In genomic region chr10:91681361-91682276, GRCh38 we compare ENCODE assay signal across 12 cellular contexts. TPM values are rescaled to one million over a fixed set of nuclear protein-coding genes. Genes with fewer than 3 reads are reported as not detected.
DNase-seq lines count a peak whose midpoint lies in the region; ATAC-seq and TF ChIP-seq lines count a peak whose summit lies in the region.
"Had no signal": no experiment of that assay in that cellular context is flagged by ENCODE, and none has a peak within 500 bp of the region (broad histone marks: within the 10 kb centered on the region; RNA-seq: fewer than 3 reads in every experiment).

No MANE protein-coding gene starts in this region.

- H3K27me3 ChIP-seq in BE2C: no peaks in the 10 kb centered on the region
- H3K27me3 ChIP-seq in SK-N-SH (ENCODE audit: insufficient read depth): no peaks in the 10 kb centered on the region
- H3K27me3 ChIP-seq in heart right ventricle: no peaks in the 10 kb centered on the region
- H3K27me3 ChIP-seq: breast epithelium had no signal

- peak; percentile 63 for DNase-seq in BE2C
- peak; percentile 49 for DNase-seq in HT-29 (ENCODE audit: low spot score)
- DNase-seq in SK-N-SH: peak; percentile 45
- peak in 1 of 2 donors; percentile 60 for DNase-seq in heart right ventricle
- no peak for DNase-seq in NCI-H510A (lab: John Stamatoyannopoulos, UW)
- DNase-seq in stimulated activated naive B cell treated with anti-CD40 and anti-IgM and Interleukin-4, amounts not matched to agents 10 μg/mL and 1 μg/mL and 100 μg/mL, for 72 hours: no peak
- no peak for DNase-seq in GM10248 (ENCODE audit: extremely low spot score)
- DNase-seq: CD4-positive, alpha-beta T cell; mesenchymal stem cell had no signal

- WGBS in SK-N-SH (ENCODE audit: low lambda C conversion rate): 69% methylated on average over 10 of the region's 12 CpGs
- 54 to 55% methylated on average over 12 of the region's 12 CpGs for WGBS in heart right ventricle, 2 donors

- peaks cover 0 to 5% of the 10 kb centered on the region in 2 donors for H3K27me3 Mint-ChIP-seq in stimulated activated naive B cell treated with anti-CD40 and anti-IgM and Interleukin-4, amounts not matched to agents 10 μg/mL and 1 μg/mL and 100 μg/mL, for 72 hours
- H3K27me3 Mint-ChIP-seq: CD4-positive, alpha-beta T cell had no signal

- H3K4me1 ChIP-seq in BE2C (peaks cover 9% of the 10 kb centered on the region), SK-N-SH (ENCODE audit: control insufficient read depth in 1 of 2, insufficient read depth in 2 of 2, low read depth in 1 of 2, low read length in 1 of 2) (peaks cover 5 to 11% of the 10 kb centered on the region in 2 experiments; a peak in 3 of 4 replicates), heart right ventricle (peaks cover 0 to 14% (median 0%) of the 10 kb centered on the region in 9 donors)
- H3K4me1 ChIP-seq: breast epithelium had no signal

- H3F3A ChIP-seq in SK-N-SH (replicated peaks; ENCODE audit: insufficient read depth): peaks cover 7% of the 10 kb centered on the region

- intact Hi-C loops in heart right ventricle (cut with DNase I): no loop called here

- H4K20me1 ChIP-seq in SK-N-SH (ENCODE audit: insufficient read depth): no peaks in the 10 kb centered on the region

- H3K27ac ChIP-seq in SK-N-SH (ENCODE audit: low read depth in 2 of 2, low read length in 1 of 2): peak overlapping the region in 1 of 2 experiments; percentile 51; a peak in 1 of 4 replicates
- H3K27ac ChIP-seq in heart right ventricle: peak overlapping the region in 5 of 10 donors; percentile 13 to 47 (median 40)
- H3K27ac ChIP-seq: skin epidermis had no signal

- no peak overlapping the region for H3K4me2 ChIP-seq in SK-N-SH

- ATAC-seq in heart right ventricle (peak; percentile 65 to 94 (median 76)), GM19455 (IDR thresholded peaks at IDR 0.05; ENCODE audit: unreplicated experiment) (no peak)
- no peak for ATAC-seq in stimulated activated naive B cell treated with anti-CD40 and anti-IgM and Interleukin-4, amounts not matched to agents 10 μg/mL and 1 μg/mL and 100 μg/mL, for 72 hours (replicated peaks)

- H3K36me3 ChIP-seq in BE2C (no peaks in the 10 kb centered on the region), SK-N-SH (replicated peaks in 1 of 2; ENCODE audit: control insufficient read depth in 1 of 2, insufficient read depth in 2 of 2, low read length in 1 of 2) (no peaks in the 10 kb centered on the region), heart right ventricle (no peaks in the 10 kb centered on the region)
- H3K36me3 ChIP-seq: breast epithelium had no signal

- TF ChIP-seq RAD21 in SK-N-SH (IDR thresholded peaks at IDR 0.05; ENCODE audit: low read length): no peak

- H3K79me2 ChIP-seq in SK-N-SH (ENCODE audit: insufficient read depth): no peaks in the 10 kb centered on the region

- TF ChIP-seq EP300 in SK-N-SH (IDR thresholded peaks at IDR 0.05; ENCODE audit: borderline replicate concordance in 1 of 2, low read depth in 1 of 2, low read length in 1 of 2): no peak

- H3K27ac Mint-ChIP-seq in stimulated activated naive B cell treated with anti-CD40 and anti-IgM and Interleukin-4, amounts not matched to agents 10 μg/mL and 1 μg/mL and 100 μg/mL, for 72 hours: no peak overlapping the region
- H3K27ac Mint-ChIP-seq: CD4-positive, alpha-beta T cell had no signal

- no peak overlapping the region for H2AFZ ChIP-seq in SK-N-SH (ENCODE audit: low read depth)

- no peaks in the 10 kb centered on the region for H3K9me2 ChIP-seq in SK-N-SH

- no peaks in the 10 kb centered on the region for H3K9me3 Mint-ChIP-seq in stimulated activated naive B cell treated with anti-CD40 and anti-IgM and Interleukin-4, amounts not matched to agents 10 μg/mL and 1 μg/mL and 100 μg/mL, for 72 hours
- H3K9me3 Mint-ChIP-seq: CD4-positive, alpha-beta T cell had no signal

- H3K4me3 ChIP-seq in BE2C (ENCODE audit: low read depth, low read length): no peak overlapping the region
- no peak overlapping the region for H3K4me3 ChIP-seq in SK-N-SH (ENCODE audit: low read depth in 2 of 2, low read length in 1 of 2)
- no peak overlapping the region for H3K4me3 ChIP-seq in heart right ventricle
- H3K4me3 ChIP-seq: breast epithelium, skin epidermis had no signal

- POLR2A ChIA-PET in SK-N-SH (lab: Yijun Ruan, JAX): no interaction called here
- POLR2A ChIA-PET in GM10248 (lab: Yijun Ruan, JAX): no interaction called here

- TF ChIP-seq CTCF in BE2C (IDR thresholded peaks at IDR 0.05; ENCODE audit: low read depth, low read length) (no peak), SK-N-SH (IDR thresholded peaks at IDR 0.05) (no peak), heart right ventricle (IDR thresholded peaks at IDR 0.05) (no peak), GM10248 (IDR thresholded peaks at IDR 0.05; ENCODE audit: control extremely low read depth, extremely low read depth, low read depth, missing control alignments) (no peak)

- no peaks in the 10 kb centered on the region for H3K4me1 Mint-ChIP-seq in stimulated activated naive B cell treated with anti-CD40 and anti-IgM and Interleukin-4, amounts not matched to agents 10 μg/mL and 1 μg/mL and 100 μg/mL, for 72 hours

- H3K36me3 Mint-ChIP-seq in stimulated activated naive B cell treated with anti-CD40 and anti-IgM and Interleukin-4, amounts not matched to agents 10 μg/mL and 1 μg/mL and 100 μg/mL, for 72 hours: no peaks in the 10 kb centered on the region

- H3K9me3 ChIP-seq in BE2C (no peaks in the 10 kb centered on the region), SK-N-SH (no peaks in the 10 kb centered on the region), heart right ventricle (no peaks in the 10 kb centered on the region)
- H3K9me3 ChIP-seq: breast epithelium had no signal

- CTCF ChIA-PET in SK-N-SH (lab: Yijun Ruan, JAX) (interaction anchor here (0.8 to 1.4 kb wide), 5 partner anchors 13 to 383 kb away, joined by 3 to 7 read pairs (median 3); partner anchors contain the start of gene BTAF1), GM10248 (lab: Yijun Ruan, JAX) (interaction anchor here (1.5 to 1.7 kb wide), 2 partner anchors 12 to 13 kb away, joined by 3 read pairs; no protein-coding TSS in a partner anchor)

- H3K9ac ChIP-seq in SK-N-SH: no peak overlapping the region

- H3K4me3 Mint-ChIP-seq in stimulated activated naive B cell treated with anti-CD40 and anti-IgM and Interleukin-4, amounts not matched to agents 10 μg/mL and 1 μg/mL and 100 μg/mL, for 72 hours: no peak overlapping the region
- H3K4me3 Mint-ChIP-seq: CD4-positive, alpha-beta T cell had no signal

TF ChIP-seq in SK-N-SH, 30 proteins besides CTCF, POLR2A, EP300 and RAD21 (continues in another document):
- no peak for TF ChIP-seq RXRA (IDR thresholded peaks at IDR 0.05; ENCODE audit: borderline replicate concordance, low read depth)
- no peak for TF ChIP-seq IRF3 (IDR thresholded peaks at IDR 0.05; ENCODE audit: low read depth, low read length)
- TF ChIP-seq CHD2 (IDR thresholded peaks at IDR 0.05; ENCODE audit: low read length, partially characterized antibody): peak; percentile 31
- peak; percentile 67 for TF ChIP-seq NFIC (IDR thresholded peaks at IDR 0.05; ENCODE audit: borderline replicate concordance)
- no peak for TF ChIP-seq SMC3 (IDR thresholded peaks at IDR 0.05; ENCODE audit: low read depth, low read length)
- no peak for TF ChIP-seq NRF1 (IDR thresholded peaks at IDR 0.05; ENCODE audit: low read depth, low read length)
- 0 out of 2 replicates have a peak, but pooled peaks have one; percentile 40 for TF ChIP-seq MXI1 (IDR thresholded peaks at IDR 0.05; ENCODE audit: low read depth, low read length)
- TF ChIP-seq, protein P1, sequence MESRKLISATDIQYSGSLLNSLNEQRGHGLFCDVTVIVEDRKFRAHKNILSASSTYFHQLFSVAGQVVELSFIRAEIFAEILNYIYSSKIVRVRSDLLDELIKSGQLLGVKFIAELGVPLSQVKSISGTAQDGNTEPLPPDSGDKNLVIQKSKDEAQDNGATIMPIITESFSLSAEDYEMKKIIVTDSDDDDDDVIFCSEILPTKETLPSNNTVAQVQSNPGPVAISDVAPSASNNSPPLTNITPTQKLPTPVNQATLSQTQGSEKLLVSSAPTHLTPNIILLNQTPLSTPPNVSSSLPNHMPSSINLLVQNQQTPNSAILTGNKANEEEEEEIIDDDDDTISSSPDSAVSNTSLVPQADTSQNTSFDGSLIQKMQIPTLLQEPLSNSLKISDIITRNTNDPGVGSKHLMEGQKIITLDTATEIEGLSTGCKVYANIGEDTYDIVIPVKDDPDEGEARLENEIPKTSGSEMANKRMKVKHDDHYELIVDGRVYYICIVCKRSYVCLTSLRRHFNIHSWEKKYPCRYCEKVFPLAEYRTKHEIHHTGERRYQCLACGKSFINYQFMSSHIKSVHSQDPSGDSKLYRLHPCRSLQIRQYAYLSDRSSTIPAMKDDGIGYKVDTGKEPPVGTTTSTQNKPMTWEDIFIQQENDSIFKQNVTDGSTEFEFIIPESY (IDR thresholded peaks at IDR 0.05; ENCODE audit: borderline replicate concordance, low read depth): no peak
- TF ChIP-seq, protein P2, sequence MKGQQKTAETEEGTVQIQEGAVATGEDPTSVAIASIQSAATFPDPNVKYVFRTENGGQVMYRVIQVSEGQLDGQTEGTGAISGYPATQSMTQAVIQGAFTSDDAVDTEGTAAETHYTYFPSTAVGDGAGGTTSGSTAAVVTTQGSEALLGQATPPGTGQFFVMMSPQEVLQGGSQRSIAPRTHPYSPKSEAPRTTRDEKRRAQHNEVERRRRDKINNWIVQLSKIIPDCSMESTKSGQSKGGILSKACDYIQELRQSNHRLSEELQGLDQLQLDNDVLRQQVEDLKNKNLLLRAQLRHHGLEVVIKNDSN (IDR thresholded peaks at IDR 0.05; ENCODE audit: borderline replicate concordance, low read depth): no peak
- TF ChIP-seq FOXM1 (IDR thresholded peaks at IDR 0.05; ENCODE audit: low read depth): no peak
- no peak for TF ChIP-seq YY1 (IDR thresholded peaks at IDR 0.05; ENCODE audit: low read depth)

RNA-seq across cellular contexts. Expression of gene PPP1R3C, which starts 48.7 kb away (rescaled TPM):
- 9.2 TPM for polyA plus RNA-seq in BE2C (2012; ENCODE audit: insufficient read depth, insufficient read length, low read depth)
- total RNA-seq in HT-29 (2014; rRNA removed; shearing (Covaris generic)): not detected in 2 replicates
- polyA plus RNA-seq in SK-N-SH (2012; rRNA removed): 9.0 and 11.5 TPM in 2 replicates
- 11.8 and 13.2 TPM in 2 replicates for polyA plus RNA-seq in SK-N-SH (2012; cell fraction: cytosol; rRNA removed)
- 6.0 and 10.4 TPM in 2 replicates for polyA plus RNA-seq in SK-N-SH (2012; cell fraction: nucleus; rRNA removed)
- total RNA-seq in heart right ventricle: 100 to 1,000 TPM; 121 to 315 (median 190) TPM
- polyA plus RNA-seq in heart right ventricle: 10 to 100 TPM; 27.5 to 41.0 TPM
- total RNA-seq: CD4-positive, alpha-beta T cell had no signal

Comparison
In these comparisons a context has a peak if more than half of its experiments do, and no peak if none do; other contexts are left out.
1. DNase-seq: peak in BE2C (single experiment), HT-29 (single experiment) and SK-N-SH (single experiment); none in NCI-H510A (single experiment), stimulated activated naive B cell treated with anti-CD40 and anti-IgM and Interleukin-4, amounts not matched to agents 10 μg/mL and 1 μg/mL and 100 μg/mL, for 72 hours (single experiment) and GM10248 (single experiment).
2. ATAC-seq: peak in heart right ventricle (8 of 8); none in GM19455 (single experiment) and stimulated activated naive B cell treated with anti-CD40 and anti-IgM and Interleukin-4, amounts not matched to agents 10 μg/mL and 1 μg/mL and 100 μg/mL, for 72 hours (0 of 2).
3. RNA of gene PPP1R3C, which starts 48.7 kb away (total RNA-seq): 121 to 315 TPM in heart right ventricle; not detected in HT-29; every median in the first group is over 100 times any median in the second.